In the genomic region with DNA sequence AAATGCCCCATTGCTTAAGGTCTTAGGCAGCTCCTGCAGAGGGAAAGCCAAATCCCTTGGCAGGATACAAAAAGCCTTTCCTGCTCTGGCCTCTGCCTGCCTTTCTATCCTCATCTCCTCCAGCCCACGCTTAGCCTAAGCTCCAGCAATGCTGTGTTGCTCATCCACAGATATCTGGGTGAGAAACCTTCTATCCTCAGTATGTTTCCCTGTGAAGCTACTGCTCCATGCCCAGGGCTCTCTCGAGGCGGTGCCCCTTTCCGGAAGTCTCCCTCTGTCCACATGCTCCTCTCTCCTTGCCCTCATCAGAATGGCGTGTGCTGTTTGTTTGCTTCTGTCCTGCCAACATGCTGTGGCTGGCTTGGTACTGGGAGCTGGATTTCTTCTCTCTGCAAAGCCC, we compare ENCODE assay signal across 25 cellular contexts. TPM values are rescaled to one million over a fixed set of nuclear protein-coding genes. Genes with fewer than 3 reads are reported as not detected.
DNase-seq lines count a peak whose midpoint lies in the region; ATAC-seq and TF ChIP-seq lines count a peak whose summit lies in the region.
"Had no signal": no experiment of that assay in that cellular context is flagged by ENCODE, and none has a peak within 500 bp of the region (broad histone marks: within the 10 kb centered on the region; RNA-seq: fewer than 3 reads in every experiment).

No MANE protein-coding gene starts in this region.

- H3F3A ChIP-seq in neural progenitor cell (ENCODE audit: low read depth) = peaks cover 13% of the 10 kb centered on the region

- H3K36me3 Mint-ChIP-seq in brain (no peaks in the 10 kb centered on the region), neural progenitor cell (no peaks in the 10 kb centered on the region)
- H3K36me3 Mint-ChIP-seq in activated CD4-positive, alpha-beta memory T cell treated with anti-CD3 and anti-CD28 coated beads, Interleukin-2, amount 10 ng/mL, durations not matched to agents 7 days and 5 days (ENCODE audit: low read depth) = no peaks in the 10 kb centered on the region
- H3K36me3 Mint-ChIP-seq: activated CD8-positive, alpha-beta memory T cell treated with anti-CD3 and anti-CD28 coated beads, Interleukin-2, amount 10 ng/mL, durations not matched to agents 7 days and 5 days; activated naive CD4-positive, alpha-beta T cell treated with anti-CD3 and anti-CD28 coated beads, Interleukin-2, amount 50 U/mL, for 72 hours; CD8-positive, alpha-beta T cell had no signal

- ATAC-seq in GM21447 (IDR thresholded peaks at IDR 0.05; ENCODE audit: unreplicated experiment) = no peak
- ATAC-seq: activated CD8-positive, alpha-beta memory T cell treated with anti-CD3 and anti-CD28 coated beads, Interleukin-2, amount 10 ng/mL, durations not matched to agents 7 days and 5 days; activated naive CD4-positive, alpha-beta T cell treated with anti-CD3 and anti-CD28 coated beads, Interleukin-2, amount 50 U/mL, for 72 hours; CD8-positive, alpha-beta T cell; upper lobe of right lung had no signal

- no peaks in the 10 kb centered on the region for H3K36me3 ChIP-seq in neural progenitor cell
- H3K36me3 ChIP-seq: Peyer's patch, upper lobe of right lung had no signal

- POLR2A ChIA-PET in activated CD4-positive, alpha-beta memory T cell treated with anti-CD3 and anti-CD28 coated beads, Interleukin-2, amount 10 ng/mL, durations not matched to agents 7 days and 5 days (lab: Charles Lee) = no interaction called here

- no peaks in the 10 kb centered on the region for H3K9me3 ChIP-seq in neural progenitor cell (ENCODE audit: low read depth)
- H3K9me3 ChIP-seq: Peyer's patch, upper lobe of right lung had no signal

- TF ChIP-seq CTCF in brain (conservative IDR thresholded peaks at IDR 0.05) (no peak), neural progenitor cell (IDR thresholded peaks at IDR 0.05) (no peak)

- peaks cover 26% of the 10 kb centered on the region for H3K4me1 ChIP-seq in neural progenitor cell
- H3K4me1 ChIP-seq: Peyer's patch, upper lobe of right lung had no signal

- no peak overlapping the region for H3K4me3 ChIP-seq in neural progenitor cell
- H3K4me3 ChIP-seq: lung, Peyer's patch, upper lobe of right lung had no signal

- no peak overlapping the region for H3K9ac ChIP-seq in neural progenitor cell

- no peaks in the 10 kb centered on the region for H3K27me3 Mint-ChIP-seq in brain
- H3K27me3 Mint-ChIP-seq in neural progenitor cell (ENCODE audit: insufficient read depth, low read depth) = peaks cover 6% of the 10 kb centered on the region
- peaks cover 6% of the 10 kb centered on the region for H3K27me3 Mint-ChIP-seq in activated CD4-positive, alpha-beta memory T cell treated with anti-CD3 and anti-CD28 coated beads, Interleukin-2, amount 10 ng/mL, durations not matched to agents 7 days and 5 days
- H3K27me3 Mint-ChIP-seq: activated CD4-positive, alpha-beta T cell treated with anti-CD3 and anti-CD28 coated beads, Interleukin-2, amount 10 ng/mL, durations not matched to agents 7 days and 5 days had no signal

- H2AFZ ChIP-seq in neural progenitor cell (replicated peaks) = peak overlapping the region; percentile 55

- H3K27me3 ChIP-seq in neural progenitor cell = no peaks in the 10 kb centered on the region
- H3K27me3 ChIP-seq: Peyer's patch, upper lobe of right lung had no signal

- H3K4me3 Mint-ChIP-seq in brain (peak overlapping the region in 2 of 5 experiments; percentile 7 to 10), neural progenitor cell (no peak overlapping the region)
- H3K4me3 Mint-ChIP-seq in activated CD4-positive, alpha-beta memory T cell treated with anti-CD3 and anti-CD28 coated beads, Interleukin-2, amount 10 ng/mL, durations not matched to agents 7 days and 5 days = no peak overlapping the region
- H3K4me3 Mint-ChIP-seq: activated CD4-positive, alpha-beta T cell treated with anti-CD3 and anti-CD28 coated beads, Interleukin-2, amount 10 ng/mL, durations not matched to agents 7 days and 5 days; activated CD8-positive, alpha-beta memory T cell treated with anti-CD3 and anti-CD28 coated beads, Interleukin-2, amount 10 ng/mL, durations not matched to agents 7 days and 5 days; activated T-helper 1 cell treated with anti-CD3 and anti-CD28 coated beads, Interleukin-12 subunit alpha, Interleukin-12 subunit beta, Interleukin-2, Interleukin-4 antibody, amounts not matched to agents 30 ng/mL and 10 ng/mL and 1 ng/mL, durations not matched to agents 14 hours and 24 hours and 36 hours; CD8-positive, alpha-beta T cell had no signal

- DNase-seq in DMS53 (lab: John Stamatoyannopoulos, UW) (peak; percentile 14), DMS53 treated with DMSO at 0.1 percent for 48 hours (lab: John Stamatoyannopoulos, UW; ENCODE audit: unreplicated experiment) (no peak), NCI-H2029 (lab: John Stamatoyannopoulos, UW) (peak; percentile 3), neural progenitor cell (ENCODE audit: low spot score) (peak; percentile 48), SKM-1 treated with dmso at 0.1 percent for 144 hours (lab: John Stamatoyannopoulos, UW; ENCODE audit: unreplicated experiment) (no peak)
- DNase-seq in activated CD4-positive, alpha-beta memory T cell treated with anti-CD3 and anti-CD28 coated beads, Interleukin-2, amount 10 ng/mL, durations not matched to agents 7 days and 5 days = no peak
- DNase-seq: activated CD4-positive, alpha-beta T cell treated with anti-CD3 and anti-CD28 coated beads, Interleukin-2, amount 10 ng/mL, durations not matched to agents 7 days and 5 days; activated CD8-positive, alpha-beta memory T cell treated with anti-CD3 and anti-CD28 coated beads, Interleukin-2, amount 10 ng/mL, durations not matched to agents 7 days and 5 days; aorta; CD8-positive, alpha-beta T cell; dermis blood vessel endothelial cell; GF-D8; Kasumi-1; NCI-H226; Peyer's patch; small intestine; upper lobe of right lung had no signal

- CTCF ChIA-PET in activated CD4-positive, alpha-beta memory T cell treated with anti-CD3 and anti-CD28 coated beads, Interleukin-2, amount 10 ng/mL, durations not matched to agents 7 days and 5 days (lab: Charles Lee) = no interaction called here

- H3K9me3 Mint-ChIP-seq in brain (peaks cover 0 to 6% (median 2%) of the 10 kb centered on the region in 5 experiments), neural progenitor cell (no peaks in the 10 kb centered on the region)
- no peaks in the 10 kb centered on the region for H3K9me3 Mint-ChIP-seq in activated CD4-positive, alpha-beta memory T cell treated with anti-CD3 and anti-CD28 coated beads, Interleukin-2, amount 10 ng/mL, durations not matched to agents 7 days and 5 days
- H3K9me3 Mint-ChIP-seq: activated CD4-positive, alpha-beta T cell treated with anti-CD3 and anti-CD28 coated beads, Interleukin-2, amount 10 ng/mL, durations not matched to agents 7 days and 5 days; activated naive CD4-positive, alpha-beta T cell treated with anti-CD3 and anti-CD28 coated beads, Interleukin-2, amount 50 U/mL, for 72 hours; activated T-helper 1 cell treated with anti-CD3 and anti-CD28 coated beads, Interleukin-12 subunit alpha, Interleukin-12 subunit beta, Interleukin-2, Interleukin-4 antibody, amounts not matched to agents 30 ng/mL and 10 ng/mL and 1 ng/mL, durations not matched to agents 14 hours and 24 hours and 36 hours; CD8-positive, alpha-beta T cell had no signal

- no peak overlapping the region for H3K27ac ChIP-seq in neural progenitor cell
- H3K27ac ChIP-seq: Peyer's patch, upper lobe of right lung had no signal

- H3K27ac Mint-ChIP-seq in brain (peak overlapping the region; percentile 29 to 96 (median 41)), neural progenitor cell (no peak overlapping the region)
- no peak overlapping the region for H3K27ac Mint-ChIP-seq in activated CD4-positive, alpha-beta memory T cell treated with anti-CD3 and anti-CD28 coated beads, Interleukin-2, amount 10 ng/mL, durations not matched to agents 7 days and 5 days
- H3K27ac Mint-ChIP-seq: activated CD4-positive, alpha-beta T cell treated with anti-CD3 and anti-CD28 coated beads, Interleukin-2, amount 10 ng/mL, durations not matched to agents 7 days and 5 days; activated CD8-positive, alpha-beta memory T cell treated with anti-CD3 and anti-CD28 coated beads, Interleukin-2, amount 10 ng/mL, durations not matched to agents 7 days and 5 days; activated naive CD4-positive, alpha-beta T cell treated with anti-CD3 and anti-CD28 coated beads, Interleukin-2, amount 50 U/mL, for 72 hours; activated T-helper 1 cell treated with anti-CD3 and anti-CD28 coated beads, Interleukin-12 subunit alpha, Interleukin-12 subunit beta, Interleukin-2, Interleukin-4 antibody, amounts not matched to agents 30 ng/mL and 10 ng/mL and 1 ng/mL, durations not matched to agents 14 hours and 24 hours and 36 hours; CD8-positive, alpha-beta T cell had no signal

- H3K79me2 ChIP-seq in neural progenitor cell (ENCODE audit: low read depth) = no peaks in the 10 kb centered on the region

- no peaks in the 10 kb centered on the region for H4K20me1 ChIP-seq in neural progenitor cell (ENCODE audit: low read depth)

- peak overlapping the region; percentile 25 for H3K4me2 ChIP-seq in neural progenitor cell

- H3K4me1 Mint-ChIP-seq in brain = peaks cover 30% of the 10 kb centered on the region
- H3K4me1 Mint-ChIP-seq in neural progenitor cell = peaks cover 17% of the 10 kb centered on the region
- H3K4me1 Mint-ChIP-seq in activated CD4-positive, alpha-beta memory T cell treated with anti-CD3 and anti-CD28 coated beads, Interleukin-2, amount 10 ng/mL, durations not matched to agents 7 days and 5 days = no peaks in the 10 kb centered on the region
- H3K4me1 Mint-ChIP-seq: activated CD4-positive, alpha-beta T cell treated with anti-CD3 and anti-CD28 coated beads, Interleukin-2, amount 10 ng/mL, durations not matched to agents 7 days and 5 days; activated CD8-positive, alpha-beta memory T cell treated with anti-CD3 and anti-CD28 coated beads, Interleukin-2, amount 10 ng/mL, durations not matched to agents 7 days and 5 days had no signal

RNA-seq across cellular contexts. Expression of gene CCSAP, which starts 37.1 kb away (rescaled TPM):
- polyA plus RNA-seq in brain (ENCODE audit: insufficient read depth, low read depth, low replicate concordance) = 10.4 TPM
- total RNA-seq in neural progenitor cell (ENCODE audit: low replicate concordance) = 19.6 and 34.4 TPM in 2 replicates
- 10 to 100 TPM; 13.1 to 13.4 TPM for total RNA-seq in activated CD4-positive, alpha-beta memory T cell treated with anti-CD3 and anti-CD28 coated beads, Interleukin-2, amount 10 ng/mL, durations not matched to agents 7 days and 5 days

RNA-seq across cellular contexts. Expression of gene ACTA1, which starts 54.0 kb away (rescaled TPM):
- 0.88 TPM for polyA plus RNA-seq in brain (ENCODE audit: insufficient read depth, low read depth, low replicate concordance)
- 1.2 and 2.6 TPM in 2 replicates for total RNA-seq in neural progenitor cell (ENCODE audit: low replicate concordance)
- total RNA-seq in activated CD4-positive, alpha-beta memory T cell treated with anti-CD3 and anti-CD28 coated beads, Interleukin-2, amount 10 ng/mL, durations not matched to agents 7 days and 5 days = not detected
- total RNA-seq: A172; activated CD4-positive, alpha-beta T cell treated with anti-CD3 and anti-CD28 coated beads, Interleukin-2, amount 10 ng/mL, durations not matched to agents 7 days and 5 days; activated CD8-positive, alpha-beta memory T cell treated with anti-CD3 and anti-CD28 coated beads, Interleukin-2, amount 10 ng/mL, durations not matched to agents 7 days and 5 days; activated naive CD4-positive, alpha-beta T cell treated with anti-CD3 and anti-CD28 coated beads, Interleukin-2, amount 50 U/mL, for 72 hours; activated T-helper 1 cell treated with anti-CD3 and anti-CD28 coated beads, Interleukin-12 subunit alpha, Interleukin-12 subunit beta, Interleukin-2, Interleukin-4 antibody, amounts not matched to agents 30 ng/mL and 10 ng/mL and 1 ng/mL, durations not matched to agents 14 hours and 24 hours and 36 hours; CD8-positive, alpha-beta T cell; H4; subcutaneous adipose tissue; upper lobe of right lung had no signal

Comparison
In these comparisons a context has a peak if more than half of its experiments do, and no peak if none do; other contexts are left out.
1. DNase-seq: peak in DMS53 (single experiment), NCI-H2029 (single experiment) and neural progenitor cell (single experiment); none in DMS53 treated with DMSO at 0.1 percent for 48 hours (single experiment), activated CD4-positive, alpha-beta memory T cell treated with anti-CD3 and anti-CD28 coated beads, Interleukin-2, amount 10 ng/mL, durations not matched to agents 7 days and 5 days (single experiment) and SKM-1 treated with dmso at 0.1 percent for 144 hours (single experiment).
2. H3K27ac Mint-ChIP-seq: peak in brain (5 of 5); none in neural progenitor cell (single experiment) and activated CD4-positive, alpha-beta memory T cell treated with anti-CD3 and anti-CD28 coated beads, Interleukin-2, amount 10 ng/mL, durations not matched to agents 7 days and 5 days (single experiment).